ENCODE assay signal across 19 cellular contexts in the genomic region with DNA sequence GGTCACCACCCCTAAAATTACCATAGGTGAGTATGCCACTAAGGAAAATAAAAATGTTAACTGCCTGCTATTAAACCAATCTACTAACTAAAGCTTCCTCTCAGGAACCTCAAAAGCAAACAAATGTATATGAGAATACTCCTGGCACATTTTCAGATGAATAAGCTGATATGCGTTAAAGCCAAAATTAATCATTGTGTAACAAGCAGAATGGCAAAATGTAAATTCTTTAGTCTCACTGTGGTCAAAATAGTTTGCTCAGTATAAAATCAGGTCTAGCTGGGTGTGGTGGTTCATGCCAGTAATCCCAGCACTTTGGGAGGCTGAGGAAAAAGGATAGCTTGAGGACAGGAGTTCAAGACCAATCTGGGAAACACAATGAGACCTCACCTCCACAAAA.
"Had no signal": no experiment of that assay in that cellular context is flagged by ENCODE, and none has a peak within 500 bp of the region (broad histone marks: within the 10 kb centered on the region; RNA-seq: fewer than 3 reads in every experiment).

No MANE protein-coding gene starts in this region.

- H3K27ac ChIP-seq: body of pancreas, gastroesophageal sphincter, left ventricle myocardium inferior, transverse colon had no signal

- H3K4me3 ChIP-seq: body of pancreas, gastroesophageal sphincter, left ventricle myocardium inferior, transverse colon had no signal

- ATAC-seq: activated CD8-positive, alpha-beta T cell treated with anti-CD3 and anti-CD28 coated beads for 36 hours; activated T-cell treated with anti-CD3 and anti-CD28 coated beads, Interleukin-2, amount 50 U/mL, for 72 hours; body of pancreas; gastroesophageal sphincter; sciatic nerve had no signal

- DNase-seq: activated CD4-positive, alpha-beta T cell treated with anti-CD3 and anti-CD28 coated beads for 4 hours; activated CD8-positive, alpha-beta memory T cell treated with anti-CD3 and anti-CD28 coated beads, Interleukin-2, amount 50 U/mL, for 4 hours; activated CD8-positive, alpha-beta T cell treated with anti-CD3 and anti-CD28 coated beads for 36 hours; activated T-cell treated with anti-CD3 and anti-CD28 coated beads, Interleukin-2, amount 50 U/mL, for 72 hours; body of pancreas; cerebellar nuclear complex; kidney; left ventricle myocardium inferior; mesendoderm; stimulated activated CD4-positive, alpha-beta T cell treated with anti-CD3 and anti-CD28 coated beads, Interleukin-2, amount 100 ng/mL, for 24 hours; stimulated activated naive CD4-positive, alpha-beta T cell; substantia nigra; T-helper 9 cell; transverse colon; WERI-Rb-1 had no signal

- H3K27me3 Mint-ChIP-seq: activated CD8-positive, alpha-beta T cell treated with anti-CD3 and anti-CD28 coated beads for 36 hours; dendritic cell treated with granulocyte-macrophage colony-stimulating factor and Interleukin-4, amounts not matched to agents 40 ng/mL and 50 ng/mL, for 4 days had no signal

- H3K9me3 Mint-ChIP-seq: activated CD8-positive, alpha-beta T cell treated with anti-CD3 and anti-CD28 coated beads for 36 hours; activated T-cell treated with anti-CD3 and anti-CD28 coated beads, Interleukin-2, amount 50 U/mL, for 72 hours; dendritic cell treated with granulocyte-macrophage colony-stimulating factor and Interleukin-4, amounts not matched to agents 40 ng/mL and 50 ng/mL, for 4 days; nephron had no signal

- H3K4me1 ChIP-seq: body of pancreas, transverse colon had no signal

- H3K27ac Mint-ChIP-seq: activated CD8-positive, alpha-beta T cell treated with anti-CD3 and anti-CD28 coated beads for 36 hours; activated T-cell treated with anti-CD3 and anti-CD28 coated beads, Interleukin-2, amount 50 U/mL, for 72 hours; dendritic cell treated with granulocyte-macrophage colony-stimulating factor and Interleukin-4, amounts not matched to agents 40 ng/mL and 50 ng/mL, for 4 days; nephron had no signal

- H3K27me3 ChIP-seq: body of pancreas, gastroesophageal sphincter, transverse colon had no signal

- H3K4me3 Mint-ChIP-seq: activated CD8-positive, alpha-beta T cell treated with anti-CD3 and anti-CD28 coated beads for 36 hours; activated T-cell treated with anti-CD3 and anti-CD28 coated beads, Interleukin-2, amount 50 U/mL, for 72 hours; dendritic cell treated with granulocyte-macrophage colony-stimulating factor and Interleukin-4, amounts not matched to agents 40 ng/mL and 50 ng/mL, for 4 days; nephron had no signal

- H3K9me3 ChIP-seq: body of pancreas, gastroesophageal sphincter, left ventricle myocardium inferior, transverse colon had no signal
